Comparison of ENCODE assay signal across 8 cellular contexts in genomic region chr17:445839-446238, GRCh38. TPM values are rescaled to one million over a fixed set of nuclear protein-coding genes. Genes with fewer than 3 reads are reported as not detected.
DNase-seq lines count a peak whose midpoint lies in the region; ATAC-seq, FAIRE-seq and TF ChIP-seq lines count a peak whose summit lies in the region.
"Not testable (repeated sequence)": the region's sequence is repeated elsewhere in the genome, so short reads cannot be mapped to it uniquely, and the experiment has no call there.

Gene RFLNB, minus strand, starts transcription at chr17:445939.

- not testable (repeated sequence) for H3K9me3 ChIP-seq in CD8-positive, alpha-beta memory T cell (ENCODE audit: low read length); Panc1 (ENCODE audit: control insufficient read depth, insufficient read depth, low read depth, low read length); astrocyte (ENCODE audit: insufficient read depth, low read depth, low read length); mesenchymal stem cell (ENCODE audit: control insufficient read depth, low read length); transverse colon

- not testable (repeated sequence) for H2AFZ ChIP-seq in astrocyte (ENCODE audit: low read depth, low read length); mesenchymal stem cell (ENCODE audit: low read depth, low read length)

- peaks cover 0 to 40% (median 0%) of the 10 kb centered on the region in 3 donors for H3K36me3 Mint-ChIP-seq in CD8-positive, alpha-beta memory T cell
- peaks cover 56% of the 10 kb centered on the region for H3K36me3 Mint-ChIP-seq in activated CD8-positive, alpha-beta T cell treated with anti-CD3 and anti-CD28 coated beads, Interleukin-2, amount 10 ng/mL, durations not matched to agents 7 days and 5 days (ENCODE audit: low read depth)
- not testable (repeated sequence) for H3K36me3 Mint-ChIP-seq in astrocyte (ENCODE audit: low read depth, unreplicated experiment)
- peaks cover 11% of the 10 kb centered on the region for H3K36me3 Mint-ChIP-seq in osteocyte (ENCODE audit: unreplicated experiment)

- not testable (repeated sequence) for H4K8ac ChIP-seq in mesenchymal stem cell (ENCODE audit: low read length)

- not testable (repeated sequence) for H2AK5ac ChIP-seq in mesenchymal stem cell (ENCODE audit: low read length, severe bottlenecking)

- H3K18ac ChIP-seq in mesenchymal stem cell (ENCODE audit: low read depth in 1 of 2, low read length in 2 of 2) = not testable (repeated sequence)

- intact Hi-C loops in Panc1 (cut with micrococcal nuclease; ENCODE audit: unreplicated experiment); Right ventricle myocardium inferior (cut with DNase I); transverse colon (cut with DNase I; ENCODE audit: low total_unique reads): not testable (repeated sequence)

- H3K27me3 Mint-ChIP-seq in CD8-positive, alpha-beta memory T cell; activated CD8-positive, alpha-beta T cell treated with anti-CD3 and anti-CD28 coated beads, Interleukin-2, amount 10 ng/mL, durations not matched to agents 7 days and 5 days (ENCODE audit: low read depth); astrocyte (ENCODE audit: low read depth, unreplicated experiment); osteocyte (ENCODE audit: unreplicated experiment): not testable (repeated sequence)

- H4K91ac ChIP-seq in mesenchymal stem cell (ENCODE audit: low read length) = peak within 1 kb of the TSS; percentile 39

- peak within 1 kb of the TSS in 1 of 8 donors; percentile 72 for H3K27ac Mint-ChIP-seq in CD8-positive, alpha-beta memory T cell
- not testable (repeated sequence) for H3K27ac Mint-ChIP-seq in activated CD8-positive, alpha-beta T cell treated with anti-CD3 and anti-CD28 coated beads, Interleukin-2, amount 10 ng/mL, durations not matched to agents 7 days and 5 days; astrocyte (ENCODE audit: unreplicated experiment); osteocyte (ENCODE audit: unreplicated experiment)

- not testable (repeated sequence) for H3K27me3 ChIP-seq in CD8-positive, alpha-beta memory T cell (ENCODE audit: insufficient read depth, low read length, poor library complexity, severe bottlenecking); Panc1 (ENCODE audit: control insufficient read depth, insufficient read depth, low read length); astrocyte (ENCODE audit: insufficient read depth, low read length); mesenchymal stem cell (ENCODE audit: control insufficient read depth in 1 of 2, insufficient read depth in 1 of 2, low read length in 2 of 2); transverse colon

- CTCF ChIA-PET in CD8-positive, alpha-beta memory T cell (lab: Charles Lee) = interaction anchor here (1.2 kb wide), 1 partner anchor 33 kb away, joined by 3 read pairs; no protein-coding TSS in a partner anchor
- CTCF ChIA-PET in Panc1 (lab: Charles Lee) = not testable (repeated sequence)
- CTCF ChIA-PET in activated CD8-positive, alpha-beta T cell treated with anti-CD3 and anti-CD28 coated beads, Interleukin-2, amount 10 ng/mL, durations not matched to agents 7 days and 5 days (lab: Charles Lee) = interaction anchor here (1.6 kb wide), 1 partner anchor 33 kb away, joined by 7 read pairs; no protein-coding TSS in a partner anchor

- H2BK15ac ChIP-seq in mesenchymal stem cell (ENCODE audit: low read depth, poor library complexity, severe bottlenecking) = not testable (repeated sequence)

- H3K36me3 ChIP-seq in CD8-positive, alpha-beta memory T cell (ENCODE audit: insufficient read depth, low read length) = peaks cover 27% of the 10 kb centered on the region
- H3K36me3 ChIP-seq in Panc1 (ENCODE audit: control insufficient read depth, insufficient read depth, low read length); transverse colon: not testable (repeated sequence)
- peaks cover 22% of the 10 kb centered on the region for H3K36me3 ChIP-seq in astrocyte (ENCODE audit: insufficient read depth, low read length)
- H3K36me3 ChIP-seq in mesenchymal stem cell (ENCODE audit: control insufficient read depth in 1 of 2, insufficient read depth in 2 of 2, low read depth in 1 of 2, low read length in 2 of 2) = peaks cover 0 to 37% of the 10 kb centered on the region in 2 experiments

- not testable (repeated sequence) for FAIRE-seq in astrocyte (lab: Jason Lieb, UNC)

- WGBS in mesenchymal stem cell = 97% methylated on average over 6 of the region's 12 CpGs
- 82 to 92% methylated on average over 7 to 12 of the region's 12 CpGs for WGBS in transverse colon (ENCODE audit: low coverage in 1 of 2), 2 donors

- not testable (repeated sequence) for H3K4me3 ChIP-seq in CD8-positive, alpha-beta memory T cell (ENCODE audit: low read length); Panc1 (ENCODE audit: low read depth in 2 of 2, low read length in 2 of 2); astrocyte (ENCODE audit: insufficient read depth, low read depth, low read length); mesenchymal stem cell (ENCODE audit: insufficient read depth in 1 of 2, low read depth in 1 of 2, low read length in 2 of 2); transverse colon

- not testable (repeated sequence) for H3K14ac ChIP-seq in mesenchymal stem cell (ENCODE audit: low read length in 2 of 2)

- peaks cover 27% of the 10 kb centered on the region for H3K79me2 ChIP-seq in astrocyte (ENCODE audit: insufficient read depth, low read length)

- DNase-seq in CD8-positive, alpha-beta memory T cell; Panc1 (ENCODE audit: low read depth, low spot score); activated CD8-positive, alpha-beta T cell treated with anti-CD3 and anti-CD28 coated beads, Interleukin-2, amount 10 ng/mL, durations not matched to agents 7 days and 5 days; astrocyte (ENCODE audit: low read depth); Right ventricle myocardium inferior (ENCODE audit: missing footprints); mesenchymal stem cell; osteocyte (ENCODE audit: extremely low spot score, unreplicated experiment); transverse colon: not testable (repeated sequence)

- not testable (repeated sequence) for H3K4me2 ChIP-seq in astrocyte (ENCODE audit: low read length); mesenchymal stem cell (ENCODE audit: low read length, poor library complexity, severe bottlenecking)

- H4K20me1 ChIP-seq in astrocyte (ENCODE audit: insufficient read depth, low read length) = peaks cover 18% of the 10 kb centered on the region

- peaks cover 45% of the 10 kb centered on the region for H3K79me1 ChIP-seq in mesenchymal stem cell (replicated peaks; ENCODE audit: low read length, poor library complexity, severe bottlenecking)

- in situ Hi-C loops in Panc1 (cut with HindIII; ENCODE audit: low pct_unique_long_range_greater_than_20kb, low sequenced_read_pairs); transverse colon (cut with MboI; ENCODE audit: low pct_ligation_motif_present in 1 of 4, low pct_unique_long_range_greater_than_20kb in 1 of 4, low sequenced_read_pairs in 3 of 4): not testable (repeated sequence)

- TF ChIP-seq EP300 in transverse colon (IDR thresholded peaks at IDR 0.05; ENCODE audit: low read depth) = not testable (repeated sequence)

- not testable (repeated sequence) for TF ChIP-seq POLR2A in transverse colon (IDR thresholded peaks at IDR 0.05)

- ATAC-seq in Panc1; activated CD8-positive, alpha-beta T cell treated with anti-CD3 and anti-CD28 coated beads, Interleukin-2, amount 10 ng/mL, durations not matched to agents 7 days and 5 days; Right ventricle myocardium inferior: not testable (repeated sequence)

- not testable (repeated sequence) for H2BK120ac ChIP-seq in mesenchymal stem cell (ENCODE audit: low read depth, low read length)

- H2BK12ac ChIP-seq in mesenchymal stem cell (ENCODE audit: low read length in 2 of 2) = not testable (repeated sequence)

- TF ChIP-seq CTCF in Panc1 (IDR thresholded peaks at IDR 0.05); astrocyte (IDR thresholded peaks at IDR 0.05; ENCODE audit: insufficient read depth, low read depth, low read length); osteocyte (IDR thresholded peaks at IDR 0.05); transverse colon (IDR thresholded peaks at IDR 0.05): not testable (repeated sequence)

- not testable (repeated sequence) for H3K23ac ChIP-seq in mesenchymal stem cell (ENCODE audit: low read length in 2 of 2)

- H3K4me3 Mint-ChIP-seq in CD8-positive, alpha-beta memory T cell = peak within 1 kb of the TSS in 1 of 7 donors; percentile 38
- not testable (repeated sequence) for H3K4me3 Mint-ChIP-seq in activated CD8-positive, alpha-beta T cell treated with anti-CD3 and anti-CD28 coated beads, Interleukin-2, amount 10 ng/mL, durations not matched to agents 7 days and 5 days; astrocyte (ENCODE audit: unreplicated experiment); osteocyte (ENCODE audit: unreplicated experiment)

- H3K27ac ChIP-seq in CD8-positive, alpha-beta memory T cell (ENCODE audit: low read depth, low read length); Panc1 (ENCODE audit: low read length); astrocyte (ENCODE audit: low read depth, low read length); mesenchymal stem cell (ENCODE audit: low read length, poor library complexity, severe bottlenecking); transverse colon: not testable (repeated sequence)

- POLR2A ChIA-PET in CD8-positive, alpha-beta memory T cell (lab: Charles Lee) = interaction anchor here (0.6 kb wide), 1 partner anchor 33 kb away, joined by 3 read pairs; no protein-coding TSS in a partner anchor
- POLR2A ChIA-PET in Panc1 (lab: Charles Lee); activated CD8-positive, alpha-beta T cell treated with anti-CD3 and anti-CD28 coated beads, Interleukin-2, amount 10 ng/mL, durations not matched to agents 7 days and 5 days (lab: Charles Lee): not testable (repeated sequence)

- peaks cover 5 to 11% (median 7%) of the 10 kb centered on the region in 3 donors for H3K4me1 Mint-ChIP-seq in CD8-positive, alpha-beta memory T cell
- H3K4me1 Mint-ChIP-seq in activated CD8-positive, alpha-beta T cell treated with anti-CD3 and anti-CD28 coated beads, Interleukin-2, amount 10 ng/mL, durations not matched to agents 7 days and 5 days (ENCODE audit: low read depth) = peaks cover 18% of the 10 kb centered on the region
- not testable (repeated sequence) for H3K4me1 Mint-ChIP-seq in astrocyte (ENCODE audit: low read depth, unreplicated experiment); osteocyte (ENCODE audit: unreplicated experiment)

- H3K4me1 ChIP-seq in CD8-positive, alpha-beta memory T cell (ENCODE audit: insufficient read depth, low read length) = peaks cover 29% of the 10 kb centered on the region
- not testable (repeated sequence) for H3K4me1 ChIP-seq in Panc1 (ENCODE audit: control insufficient read depth, insufficient read depth, low read length); astrocyte (ENCODE audit: insufficient read depth, low read length); mesenchymal stem cell (ENCODE audit: control insufficient read depth, insufficient read depth, low read depth, low read length); transverse colon

- not testable (repeated sequence) for BruUV-seq in Panc1 (replicated peaks; lab: Mats Ljungman, UMichigan)

- H2BK5ac ChIP-seq in mesenchymal stem cell (ENCODE audit: low read depth, low read length, poor library complexity, severe bottlenecking) = not testable (repeated sequence)

- not testable (repeated sequence) for H3K4ac ChIP-seq in mesenchymal stem cell (ENCODE audit: low read depth in 1 of 2, low read length in 2 of 2)

- not testable (repeated sequence) for H3K9me3 Mint-ChIP-seq in CD8-positive, alpha-beta memory T cell; activated CD8-positive, alpha-beta T cell treated with anti-CD3 and anti-CD28 coated beads, Interleukin-2, amount 10 ng/mL, durations not matched to agents 7 days and 5 days (ENCODE audit: insufficient read depth); astrocyte (ENCODE audit: unreplicated experiment); osteocyte (ENCODE audit: unreplicated experiment)

- not testable (repeated sequence) for H3K9ac ChIP-seq in astrocyte (ENCODE audit: low read length); mesenchymal stem cell (ENCODE audit: low read length)

RNA-seq across cellular contexts. Expression of gene RFLNB, which starts in this region (rescaled TPM):
- total RNA-seq in CD8-positive, alpha-beta memory T cell = 10 to 100 TPM; 34.5 to 36.1 TPM
- polyA plus RNA-seq in CD8-positive, alpha-beta memory T cell = 20.3 TPM
- total RNA-seq in Panc1 (2021; ENCODE audit: unreplicated experiment) (65.7 TPM), astrocyte (15.3 and 16.8 TPM in 2 replicates), Right ventricle myocardium inferior (23.0 TPM), osteocyte (18.5 and 19.6 TPM in 2 replicates), transverse colon (10 to 100 TPM in 3 of 4 donors, 1 to 10 TPM in 1; 8.9 to 13.3 (median 10.3) TPM)
- 45.7 TPM for polyA plus RNA-seq in Panc1 (2012; ENCODE audit: insufficient read length)
- 100 to 1,000 TPM; 165 to 166 TPM for total RNA-seq in activated CD8-positive, alpha-beta T cell treated with anti-CD3 and anti-CD28 coated beads, Interleukin-2, amount 10 ng/mL, durations not matched to agents 7 days and 5 days
- polyA plus RNA-seq in mesenchymal stem cell (2013, experiment 1 of 2) = 42.1 TPM
- 43.8 TPM for polyA plus RNA-seq in mesenchymal stem cell (2013, experiment 2 of 2)
